ENCODE assay signal across 27 cellular contexts in the genomic region with DNA sequence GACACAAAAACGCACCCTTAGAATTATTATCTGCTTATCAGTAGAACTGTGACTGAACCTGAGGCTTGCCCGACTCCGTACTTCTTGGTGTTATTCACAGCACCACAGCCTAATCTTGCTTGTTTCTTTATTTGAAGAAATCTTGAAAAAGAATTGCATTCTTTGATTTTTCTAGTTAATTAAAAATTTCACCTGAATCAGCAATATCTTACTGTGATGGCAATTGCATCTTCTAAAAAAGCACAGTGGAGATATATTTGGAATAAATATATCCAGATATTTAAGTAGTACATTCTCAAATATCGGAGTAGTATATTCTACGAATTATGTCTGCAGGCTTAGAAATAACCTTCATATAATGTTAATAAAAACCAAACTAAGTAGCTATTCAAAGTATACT.
"Had no signal": no experiment of that assay in that cellular context is flagged by ENCODE, and none has a peak within 500 bp of the region (broad histone marks: within the 10 kb centered on the region; RNA-seq: fewer than 3 reads in every experiment).

No MANE protein-coding gene starts in this region.

- H3K27me3 ChIP-seq: stomach, suprapubic skin, testis, thyroid gland, tibial artery, tibial nerve, transverse colon, upper lobe of left lung, upper lobe of right lung, uterus, vagina had no signal

- H3K4me3 ChIP-seq: stomach, suprapubic skin, testis, thoracic aorta, thyroid gland, tibial artery, tibial nerve, transverse colon, upper lobe of left lung, upper lobe of right lung, uterus, vagina had no signal

- H3K27ac ChIP-seq: stomach, suprapubic skin, testis, thoracic aorta, thyroid gland, tibial artery, tibial nerve, transverse colon, upper lobe of left lung, upper lobe of right lung, uterus, vagina had no signal

- H3K36me3 ChIP-seq: suprapubic skin, thoracic aorta, thyroid gland, transverse colon, upper lobe of left lung, upper lobe of right lung, uterus, vagina had no signal

- FAIRE-seq: urothelium cell line had no signal

- H3K9me3 ChIP-seq: stomach, suprapubic skin, testis, thoracic aorta, thyroid gland, tibial artery, tibial nerve, transverse colon, upper lobe of left lung, upper lobe of right lung, uterus, vagina had no signal

- H3K4me1 ChIP-seq: stomach, suprapubic skin, testis, tibial artery, tibial nerve, transverse colon, upper lobe of left lung, upper lobe of right lung, uterus, vagina had no signal

- DNase-seq: stimulated activated CD4-positive, alpha-beta T cell treated with anti-CD3 and anti-CD28 coated beads, Interleukin-2, amount 100 ng/mL, for 48 hours; stimulated activated CD4-positive, alpha-beta T cell treated with anti-CD3 and anti-CD28 coated beads, Interleukin-4, amount 100 ng/mL, for 1 hour; stimulated activated CD4-positive, alpha-beta T cell treated with anti-CD3 and anti-CD28 coated beads, Interleukin-4, amount 100 ng/mL, for 24 hours; stimulated activated CD4-positive, alpha-beta T cell treated with anti-CD3 and anti-CD28 coated beads, Interleukin-4, amount 100 ng/mL, for 4 hours; stimulated activated CD8-positive, alpha-beta memory T cell treated with anti-CD3 and anti-CD28 coated beads, Interleukin-4, amount 100 ng/mL, for 48 hours; stimulated activated naive B cell treated with anti-CD40 and anti-IgM and Interleukin-4, amounts not matched to agents 10 μg/mL and 1 μg/mL and 100 μg/mL, for 72 hours; stimulated activated naive CD4-positive, alpha-beta T cell; stimulated activated naive CD4-positive, alpha-beta T cell treated with Interleukin-2 at 50 U/mL for 16 hours; stimulated activated naive CD8-positive, alpha-beta T cell treated with anti-CD3 and anti-CD28 coated beads, Interleukin-15, amount 100 ng/mL, for 72 hours; stimulated activated naive CD8-positive, alpha-beta T cell treated with anti-CD3 and anti-CD28 coated beads, Interleukin-15, Interleukin-2, amounts not matched to agents 100 U/mL and 50 U/mL, for 24 hours; stomach; substantia nigra; testis; thyroid gland; tibial artery; transverse colon; trophoblast cell; upper lobe of left lung; upper lobe of right lung; uterus had no signal

- ATAC-seq: stimulated activated effector memory CD8-positive, alpha-beta T cell treated with anti-CD3 and anti-CD28 coated beads, Interleukin-12 subunit alpha, Interleukin-12 subunit beta, amount 100 ng/mL, for 72 hours; stimulated activated memory B cell treated with anti-CD40 and anti-IgM and Interleukin-4, amounts not matched to agents 10 μg/mL and 1 μg/mL and 100 μg/mL, for 72 hours; stimulated activated naive B cell treated with anti-CD40 and anti-IgM and Interleukin-4, amounts not matched to agents 10 μg/mL and 1 μg/mL and 100 μg/mL, for 72 hours; stimulated activated naive CD8-positive, alpha-beta T cell treated with anti-CD3 and anti-CD28 coated beads, Interleukin-15, amount 100 ng/mL, for 72 hours; stimulated activated naive CD8-positive, alpha-beta T cell treated with anti-CD3 and anti-CD28 coated beads, Interleukin-15, Interleukin-2, amounts not matched to agents 100 U/mL and 50 U/mL, for 24 hours; upper lobe of right lung had no signal
